ENCODE assay signal across 8 cellular contexts in genomic region chr12:132071001-132071810, GRCh38.
DNase-seq lines count a peak whose midpoint lies in the region; ATAC-seq and TF ChIP-seq lines count a peak whose summit lies in the region.

No MANE protein-coding gene starts in this region.

- H3K36me3 ChIP-seq in DOHH2 (ENCODE audit: control insufficient read depth, low read length): peaks cover 67% of the 10 kb centered on the region
- peaks cover 54% of the 10 kb centered on the region for H3K36me3 ChIP-seq in OCI-LY3 (replicated peaks; ENCODE audit: low read depth, low read length)
- H3K36me3 ChIP-seq in Caco-2 (ENCODE audit: control insufficient read depth, insufficient read depth, low read length): no peaks in the 10 kb centered on the region

- H3K4me1 ChIP-seq in DOHH2 (ENCODE audit: control insufficient read depth, low read length): peaks cover 44% of the 10 kb centered on the region
- H3K4me1 ChIP-seq in OCI-LY3 (ENCODE audit: low read length): peaks cover 34% of the 10 kb centered on the region
- H3K4me1 ChIP-seq in Caco-2: no peaks in the 10 kb centered on the region

- H3K79me2 ChIP-seq in DOHH2 (ENCODE audit: control insufficient read depth, low read length) (peaks cover 3% of the 10 kb centered on the region; the same call in 1 of the 2 replicates), OCI-LY3 (ENCODE audit: low read length) (no peaks in the 10 kb centered on the region)

- H3K27ac ChIP-seq in DOHH2 (ENCODE audit: low read depth, low read length): peak overlapping the region; percentile 77
- H3K27ac ChIP-seq in OCI-LY3 (ENCODE audit: low read length): peak overlapping the region; percentile 84

- H3K27me3 Mint-ChIP-seq in Caco-2 (ENCODE audit: insufficient read depth, unreplicated experiment): no peaks in the 10 kb centered on the region
- no peaks in the 10 kb centered on the region for H3K27me3 Mint-ChIP-seq in activated CD4-positive, alpha-beta T cell treated with anti-CD3 and anti-CD28 coated beads for 36 hours

- H3K9me3 Mint-ChIP-seq in Caco-2 (ENCODE audit: unreplicated experiment): no peaks in the 10 kb centered on the region
- H3K9me3 Mint-ChIP-seq in activated CD4-positive, alpha-beta T cell treated with anti-CD3 and anti-CD28 coated beads for 36 hours (ENCODE audit: low read depth): no peaks in the 10 kb centered on the region

- H3K27me3 ChIP-seq in DOHH2 (ENCODE audit: control insufficient read depth, low read length): no peaks in the 10 kb centered on the region
- no peaks in the 10 kb centered on the region for H3K27me3 ChIP-seq in OCI-LY3 (ENCODE audit: low read depth, low read length)
- no peaks in the 10 kb centered on the region for H3K27me3 ChIP-seq in Caco-2 (replicated peaks; ENCODE audit: control insufficient read depth, insufficient read depth, low read length)

- no peak overlapping the region for H3K27ac Mint-ChIP-seq in Caco-2 (ENCODE audit: unreplicated experiment)
- no peak overlapping the region for H3K27ac Mint-ChIP-seq in activated CD4-positive, alpha-beta T cell treated with anti-CD3 and anti-CD28 coated beads for 36 hours

- TF ChIP-seq CTCF in DOHH2 (IDR thresholded peaks at IDR 0.05; ENCODE audit: low read depth, low read length, poor library complexity, severe bottlenecking) (no peak), OCI-LY3 (IDR thresholded peaks at IDR 0.05; ENCODE audit: low read depth, low read length) (no peak), Caco-2 (IDR thresholded peaks at IDR 0.05; ENCODE audit: insufficient read depth in 1 of 2, low read depth in 1 of 2, low read length in 1 of 2, severe bottlenecking in 1 of 2, unreplicated experiment in 1 of 2) (no peak)

- H2AFZ ChIP-seq in OCI-LY3 (ENCODE audit: low read depth, low read length): no peak overlapping the region

- H3K9me3 ChIP-seq in DOHH2 (ENCODE audit: control insufficient read depth, insufficient read depth, low read length): no peaks in the 10 kb centered on the region
- H3K9me3 ChIP-seq in OCI-LY3 (ENCODE audit: insufficient read depth, low read length): no peaks in the 10 kb centered on the region
- H3K9me3 ChIP-seq in Caco-2: no peaks in the 10 kb centered on the region

- H3K4me2 ChIP-seq in DOHH2 (ENCODE audit: low read length) (peak overlapping the region; percentile 73), OCI-LY3 (ENCODE audit: low read length) (peak overlapping the region; percentile 90)

- H3K36me3 Mint-ChIP-seq in Caco-2 (ENCODE audit: insufficient read depth, unreplicated experiment): peaks cover 46% of the 10 kb centered on the region
- H3K36me3 Mint-ChIP-seq in activated CD4-positive, alpha-beta T cell treated with anti-CD3 and anti-CD28 coated beads for 36 hours (ENCODE audit: low read depth): peaks cover 37% of the 10 kb centered on the region

- BruUV-seq in Caco-2 (replicated peaks; lab: Mats Ljungman, UMichigan): no TSS peak

- POLR2A ChIA-PET in Caco-2 (lab: Charles Lee): no interaction called here
- POLR2A ChIA-PET in activated CD4-positive, alpha-beta T cell treated with anti-CD3 and anti-CD28 coated beads for 36 hours (lab: Charles Lee): interaction anchor here (0.6 kb wide), 1 partner anchor 118 kb away, joined by 3 read pairs; no protein-coding TSS in a partner anchor

- H4K20me1 ChIP-seq in DOHH2 (ENCODE audit: control insufficient read depth, insufficient read depth, low read depth, low read length): peaks cover 15% of the 10 kb centered on the region
- peaks cover 26% of the 10 kb centered on the region for H4K20me1 ChIP-seq in OCI-LY3 (ENCODE audit: insufficient read depth, low read length)

- intact Hi-C loops in Caco-2 (cut with micrococcal nuclease; ENCODE audit: unreplicated experiment): no loop called here
- intact Hi-C loops in activated CD4-positive, alpha-beta T cell treated with anti-CD3 and anti-CD28 coated beads for 36 hours (cut with DNase I, micrococcal nuclease): no loop called here

- H3K9ac ChIP-seq in OCI-LY3 (ENCODE audit: low read length): peak overlapping the region; percentile 40

- peak; percentile 76 for ATAC-seq in GM19324 (IDR thresholded peaks at IDR 0.05; ENCODE audit: low FRiP score, unreplicated experiment)
- ATAC-seq in HG03039 (IDR thresholded peaks at IDR 0.05; ENCODE audit: unreplicated experiment): peak; percentile 61
- no peak for ATAC-seq in activated CD4-positive, alpha-beta T cell treated with anti-CD3 and anti-CD28 coated beads for 36 hours

- DNase-seq in cerebellar nuclear complex (lab: John Stamatoyannopoulos, UW): no peak
- no peak for DNase-seq in SKM-1 treated with dmso at 0.1 percent for 144 hours (lab: John Stamatoyannopoulos, UW; ENCODE audit: unreplicated experiment)
- DNase-seq in Caco-2: no peak
- DNase-seq in activated CD4-positive, alpha-beta T cell treated with anti-CD3 and anti-CD28 coated beads for 36 hours: no peak

- H3K9me2 ChIP-seq in DOHH2 (replicated peaks; ENCODE audit: control insufficient read depth, low read length): no peaks in the 10 kb centered on the region

- H3K4me1 Mint-ChIP-seq in Caco-2 (ENCODE audit: low read depth, unreplicated experiment): no peaks in the 10 kb centered on the region
- peaks cover 12% of the 10 kb centered on the region for H3K4me1 Mint-ChIP-seq in activated CD4-positive, alpha-beta T cell treated with anti-CD3 and anti-CD28 coated beads for 36 hours

- no peak overlapping the region for H3K4me3 Mint-ChIP-seq in Caco-2 (ENCODE audit: unreplicated experiment)
- H3K4me3 Mint-ChIP-seq in activated CD4-positive, alpha-beta T cell treated with anti-CD3 and anti-CD28 coated beads for 36 hours: no peak overlapping the region

- peak overlapping the region; percentile 47 for H3K4me3 ChIP-seq in DOHH2 (ENCODE audit: low read length)
- H3K4me3 ChIP-seq in OCI-LY3 (ENCODE audit: low read length): peak overlapping the region; percentile 61
- no peak overlapping the region for H3K4me3 ChIP-seq in Caco-2 (ENCODE audit: low read depth, low read length)

- H3F3A ChIP-seq in DOHH2 (ENCODE audit: control insufficient read depth, insufficient read depth): peaks cover 14% of the 10 kb centered on the region

- CTCF ChIA-PET in Caco-2 (lab: Charles Lee): no interaction called here
- CTCF ChIA-PET in activated CD4-positive, alpha-beta T cell treated with anti-CD3 and anti-CD28 coated beads for 36 hours (lab: Charles Lee): no interaction called here
